Comparison of ENCODE assay signal across 17 cellular contexts in the genomic region with DNA sequence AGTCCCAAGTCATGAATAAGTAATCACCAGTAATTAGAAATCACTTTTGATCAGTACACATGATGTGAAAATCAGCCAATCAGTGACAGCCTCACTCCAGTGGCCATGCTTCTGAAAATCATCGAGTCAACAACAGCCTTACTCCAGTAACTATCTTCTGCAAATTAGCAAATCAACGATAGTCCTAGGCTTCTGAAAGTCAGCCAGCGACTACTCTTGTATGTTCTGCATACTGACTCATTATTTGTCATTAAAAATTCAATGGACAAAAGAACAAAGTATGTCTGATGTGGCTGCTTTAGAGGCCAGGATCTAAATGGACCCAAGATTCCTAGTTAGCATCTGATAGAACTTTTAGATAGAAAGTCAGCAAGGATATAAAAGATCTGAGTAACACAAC.
"Had no signal": no experiment of that assay in that cellular context is flagged by ENCODE, and none has a peak within 500 bp of the region (broad histone marks: within the 10 kb centered on the region; RNA-seq: fewer than 3 reads in every experiment).

No MANE protein-coding gene starts in this region.

- H2AFZ ChIP-seq: hepatocyte had no signal

- H3K4me2 ChIP-seq: hepatocyte had no signal

- H3K9me3 ChIP-seq: thyroid gland had no signal

- DNase-seq: activated CD4-positive, alpha-beta T cell treated with anti-CD3 and anti-CD28 coated beads, Interleukin-2, amount 50 U/mL, for 1 hour; activated CD4-positive, CD25-positive, alpha-beta regulatory T cell; activated naive CD8-positive, alpha-beta T cell treated with anti-CD3 and anti-CD28 coated beads for 36 hours; amygdala; endodermal cell; left ventricle myocardium superior; mesenchymal stem cell; nucleus accumbens; stimulated activated CD4-positive, alpha-beta T cell treated with anti-CD3 and anti-CD28 coated beads, Interleukin-15, amount 100 ng/mL, for 24 hours; stimulated activated CD4-positive, alpha-beta T cell treated with anti-CD3 and anti-CD28 coated beads, Interleukin-4, amount 100 ng/mL, for 1 hour; stimulated activated naive B cell treated with anti-CD40 and anti-IgM and Interleukin-4, amounts not matched to agents 10 μg/mL and 1 μg/mL and 100 μg/mL, for 72 hours; thyroid gland had no signal

- H3K79me2 ChIP-seq: hepatocyte had no signal

- H3K36me3 ChIP-seq: right atrium auricular region, thyroid gland had no signal

- H3K27me3 ChIP-seq: hepatocyte, right atrium auricular region, thyroid gland had no signal

- H3K4me3 ChIP-seq: hepatocyte, right atrium auricular region, skin epidermis, thyroid gland had no signal

- ATAC-seq: left ventricle myocardium superior; natural killer cell treated with Interleukin-12 subunit alpha and Interleukin-12 subunit beta and Interleukin-15 and Interleukin-18, amount 100 ng/mL, for 72 hours; stimulated activated naive B cell treated with anti-CD40 and anti-IgM and Interleukin-4, amounts not matched to agents 10 μg/mL and 1 μg/mL and 100 μg/mL, for 72 hours had no signal

- H3K4me1 ChIP-seq: thyroid gland had no signal

- H3K27ac ChIP-seq: hepatocyte, right atrium auricular region, skin epidermis, thyroid gland had no signal

- FAIRE-seq: keratinocyte had no signal
